In the genomic region with DNA sequence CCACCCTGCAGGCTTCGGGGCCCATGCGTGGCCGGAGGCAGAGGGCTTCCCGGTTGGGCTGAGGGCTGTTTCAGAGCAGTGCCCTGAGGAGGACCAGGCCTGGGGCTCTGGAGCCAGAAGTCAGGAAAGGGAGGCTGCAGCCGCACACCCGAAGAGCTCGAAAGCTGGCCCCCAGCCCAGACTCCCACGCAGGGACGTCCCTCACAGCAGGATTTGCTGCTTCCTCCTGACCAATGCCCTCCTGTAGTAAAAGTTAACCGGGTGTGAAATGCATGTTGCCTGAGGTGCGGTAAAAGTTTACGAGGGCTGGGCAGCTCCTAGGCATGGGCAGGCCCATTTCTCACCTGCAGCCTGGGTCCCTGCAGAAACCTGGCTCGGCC, we compare ENCODE assay signal across 11 cellular contexts.
DNase-seq lines count a peak whose midpoint lies in the region; ATAC-seq and TF ChIP-seq lines count a peak whose summit lies in the region.
"Had no signal": no experiment of that assay in that cellular context is flagged by ENCODE, and none has a peak within 500 bp of the region (broad histone marks: within the 10 kb centered on the region; RNA-seq: fewer than 3 reads in every experiment).

No MANE protein-coding gene starts in this region.

- H3K4me3 ChIP-seq in astrocyte of the spinal cord (ENCODE audit: low read depth, low read length) (no peak overlapping the region), left ventricle myocardium inferior (peak overlapping the region; percentile 14)
- no peak overlapping the region for H3K4me3 ChIP-seq in effector memory CD4-positive, alpha-beta T cell (ENCODE audit: insufficient read depth, low read depth, low read length, poor library complexity, severe bottlenecking)

- no peaks in the 10 kb centered on the region for H3K9me3 ChIP-seq in left ventricle myocardium inferior (replicated peaks)
- H3K9me3 ChIP-seq in effector memory CD4-positive, alpha-beta T cell (ENCODE audit: control insufficient read depth, low read length), result no peaks in the 10 kb centered on the region

- intact Hi-C loops in left ventricle myocardium inferior (cut with micrococcal nuclease), result no loop called here

- H3K36me3 ChIP-seq in left ventricle myocardium inferior, result no peaks in the 10 kb centered on the region
- H3K36me3 ChIP-seq in effector memory CD4-positive, alpha-beta T cell (ENCODE audit: control insufficient read depth, insufficient read depth, low read length), result no peaks in the 10 kb centered on the region

- no peaks in the 10 kb centered on the region for H3K9me3 Mint-ChIP-seq in progenitor cell of endocrine pancreas (ENCODE audit: low read depth)

- peak overlapping the region; percentile 96 for H3K27ac ChIP-seq in left ventricle myocardium inferior (replicated peaks)
- no peak overlapping the region for H3K27ac ChIP-seq in effector memory CD4-positive, alpha-beta T cell (ENCODE audit: insufficient read depth, low read length, poor library complexity, severe bottlenecking)

- peaks cover 51% of the 10 kb centered on the region for H3K4me1 Mint-ChIP-seq in progenitor cell of endocrine pancreas (ENCODE audit: low read depth)

- in situ Hi-C loops in astrocyte of the spinal cord (cut with HindIII; ENCODE audit: low sequenced_read_pairs), result no loop called here

- H3K4me3 Mint-ChIP-seq in progenitor cell of endocrine pancreas (ENCODE audit: low read depth), result no peak overlapping the region

- TF ChIP-seq CTCF in astrocyte of the spinal cord (IDR thresholded peaks at IDR 0.05; ENCODE audit: low read depth, low read length) (no peak), left ventricle myocardium inferior (IDR thresholded peaks at IDR 0.05; ENCODE audit: borderline replicate concordance) (no peak), progenitor cell of endocrine pancreas (IDR thresholded peaks at IDR 0.05; ENCODE audit: unreplicated experiment) (no peak)

- H3K4me1 ChIP-seq in left ventricle myocardium inferior, result peaks cover 82% of the 10 kb centered on the region
- H3K4me1 ChIP-seq in effector memory CD4-positive, alpha-beta T cell (ENCODE audit: control insufficient read depth, insufficient read depth, low read length, poor library complexity, severe bottlenecking), result no peaks in the 10 kb centered on the region

- no peaks in the 10 kb centered on the region for H3K27me3 Mint-ChIP-seq in progenitor cell of endocrine pancreas

- no peak for ATAC-seq in GM21381 (IDR thresholded peaks at IDR 0.05; ENCODE audit: unreplicated experiment)
- no peak for ATAC-seq in HG02642 (IDR thresholded peaks at IDR 0.05; ENCODE audit: poor library complexity, unreplicated experiment)

- H3K27ac Mint-ChIP-seq in progenitor cell of endocrine pancreas, result peak overlapping the region; percentile 82

- no peaks in the 10 kb centered on the region for H3K36me3 Mint-ChIP-seq in progenitor cell of endocrine pancreas (ENCODE audit: insufficient read depth)

- peaks cover 87% of the 10 kb centered on the region for H3K27me3 ChIP-seq in left ventricle myocardium inferior (ENCODE audit: low read depth)
- H3K27me3 ChIP-seq in effector memory CD4-positive, alpha-beta T cell (replicated peaks; ENCODE audit: control insufficient read depth, insufficient read depth, low read length, poor library complexity, severe bottlenecking), result no peaks in the 10 kb centered on the region

- DNase-seq in DMS79 treated with DMSO at 0.1 percent for 48 hours (lab: John Stamatoyannopoulos, UW) (peak; percentile 88), astrocyte of the spinal cord (ENCODE audit: low read depth, low spot score) (peak; percentile 73), left ventricle myocardium inferior (peak; percentile 71), progenitor cell of endocrine pancreas (ENCODE audit: low spot score, unreplicated experiment) (no peak), Kasumi-1 (lab: John Stamatoyannopoulos, UW) (no peak)
- no peak for DNase-seq in effector memory CD4-positive, alpha-beta T cell
- DNase-seq: effector CD8-positive, alpha-beta T cell; Karpas-422; NCI-H510A had no signal

Comparison
In these comparisons a context has a peak if more than half of its experiments do, and no peak if none do; other contexts are left out.
1. DNase-seq: peak in DMS79 treated with DMSO at 0.1 percent for 48 hours (single experiment), astrocyte of the spinal cord (single experiment) and left ventricle myocardium inferior (single experiment); none in progenitor cell of endocrine pancreas (single experiment), effector memory CD4-positive, alpha-beta T cell (0 of 3) and Kasumi-1 (0 of 2).